In genomic region chr7:77455334-77455733, GRCh38 we compare ENCODE assay signal across 9 cellular contexts. TPM values are rescaled to one million over a fixed set of nuclear protein-coding genes. Genes with fewer than 3 reads are reported as not detected.
DNase-seq lines count a peak whose midpoint lies in the region; ATAC-seq and TF ChIP-seq lines count a peak whose summit lies in the region.
"Had no signal": no experiment of that assay in that cellular context is flagged by ENCODE, and none has a peak within 500 bp of the region (broad histone marks: within the 10 kb centered on the region; RNA-seq: fewer than 3 reads in every experiment).

No MANE protein-coding gene starts in this region.

- ATAC-seq in stimulated activated naive B cell treated with anti-CD40 and anti-IgM and Interleukin-4, amounts not matched to agents 10 μg/mL and 1 μg/mL and 100 μg/mL, for 72 hours (replicated peaks) = no peak
- no peak for ATAC-seq in GM19455 (IDR thresholded peaks at IDR 0.05; ENCODE audit: unreplicated experiment)

- TF ChIP-seq CTCF in AG09309 (IDR thresholded peaks at IDR 0.05; ENCODE audit: control insufficient read depth, insufficient read depth, low read depth, low read length, missing control alignments) = no peak

- H3K36me3 Mint-ChIP-seq in stimulated activated naive B cell treated with anti-CD40 and anti-IgM and Interleukin-4, amounts not matched to agents 10 μg/mL and 1 μg/mL and 100 μg/mL, for 72 hours = no peaks in the 10 kb centered on the region

- DNase-seq in AG09309 (ENCODE audit: low read depth) (peak; percentile 68), MV-4-11 (lab: John Stamatoyannopoulos, UW) (peak; percentile 46), dermis blood vessel endothelial cell (peak; percentile 62), midbrain (lab: John Stamatoyannopoulos, UW) (peak; percentile 28), COR-L47 (lab: John Stamatoyannopoulos, UW) (no peak)
- no peak for DNase-seq in stimulated activated naive B cell treated with anti-CD40 and anti-IgM and Interleukin-4, amounts not matched to agents 10 μg/mL and 1 μg/mL and 100 μg/mL, for 72 hours
- no peak for DNase-seq in effector CD4-positive, alpha-beta T cell
- DNase-seq: NCI-H1105 treated with DMSO at 0.1 percent for 48 hours had no signal

- no peak overlapping the region for H3K27ac Mint-ChIP-seq in stimulated activated naive B cell treated with anti-CD40 and anti-IgM and Interleukin-4, amounts not matched to agents 10 μg/mL and 1 μg/mL and 100 μg/mL, for 72 hours

- no peaks in the 10 kb centered on the region for H3K27me3 Mint-ChIP-seq in stimulated activated naive B cell treated with anti-CD40 and anti-IgM and Interleukin-4, amounts not matched to agents 10 μg/mL and 1 μg/mL and 100 μg/mL, for 72 hours

- no peak overlapping the region for H3K4me3 ChIP-seq in AG09309 (ENCODE audit: control insufficient read depth, low read depth, low read length)

- peaks cover 0 to 2% of the 10 kb centered on the region in 2 donors for H3K4me1 Mint-ChIP-seq in stimulated activated naive B cell treated with anti-CD40 and anti-IgM and Interleukin-4, amounts not matched to agents 10 μg/mL and 1 μg/mL and 100 μg/mL, for 72 hours

- no peak overlapping the region for H3K4me3 Mint-ChIP-seq in stimulated activated naive B cell treated with anti-CD40 and anti-IgM and Interleukin-4, amounts not matched to agents 10 μg/mL and 1 μg/mL and 100 μg/mL, for 72 hours

- no peaks in the 10 kb centered on the region for H3K9me3 Mint-ChIP-seq in stimulated activated naive B cell treated with anti-CD40 and anti-IgM and Interleukin-4, amounts not matched to agents 10 μg/mL and 1 μg/mL and 100 μg/mL, for 72 hours

RNA-seq across cellular contexts. Expression of gene GSAP, which starts 39.2 kb away (rescaled TPM):
- total RNA-seq in dermis blood vessel endothelial cell = 5.4 and 6.9 TPM in 2 replicates

Comparison
In these comparisons a context has a peak if more than half of its experiments do, and no peak if none do; other contexts are left out.
1. DNase-seq: peak in AG09309 (single experiment), MV-4-11 (single experiment), dermis blood vessel endothelial cell (single experiment) and midbrain (single experiment); none in COR-L47 (single experiment), stimulated activated naive B cell treated with anti-CD40 and anti-IgM and Interleukin-4, amounts not matched to agents 10 μg/mL and 1 μg/mL and 100 μg/mL, for 72 hours (single experiment) and effector CD4-positive, alpha-beta T cell (single experiment).